In genomic region chr4:1767058-1767769, GRCh38 we compare ENCODE assay signal across 9 cellular contexts. TPM values are rescaled to one million over a fixed set of nuclear protein-coding genes. Genes with fewer than 3 reads are reported as not detected.
DNase-seq lines count a peak whose midpoint lies in the region; ATAC-seq, FAIRE-seq and TF ChIP-seq lines count a peak whose summit lies in the region.
"Had no signal": no experiment of that assay in that cellular context is flagged by ENCODE, and none has a peak within 500 bp of the region (broad histone marks: within the 10 kb centered on the region; RNA-seq: fewer than 3 reads in every experiment).

No MANE protein-coding gene starts in this region.

- peak overlapping the region; percentile 42 for H3K4me3 ChIP-seq in NT2/D1 (ENCODE audit: insufficient read length, low read depth)
- H3K4me3 ChIP-seq in trophoblast cell (ENCODE audit: low read depth, low read length): peak overlapping the region; percentile 55

- H3K9ac ChIP-seq in NT2/D1 (ENCODE audit: insufficient read length, low read depth) (peak overlapping the region; percentile 89), trophoblast cell (ENCODE audit: low read length) (no peak overlapping the region)
- H3K9ac ChIP-seq: KMS-11 had no signal

- H3K23ac ChIP-seq in trophoblast cell (ENCODE audit: low read length): no peak overlapping the region

- H2BK120ac ChIP-seq in trophoblast cell (ENCODE audit: insufficient read depth, low read length, poor library complexity): no peak overlapping the region

- peak; percentile 12 for DNase-seq in Caki2 (ENCODE audit: low read depth)
- DNase-seq in NT2/D1 (ENCODE audit: low read depth, low spot score): peak; percentile 65
- peak; percentile 22 for DNase-seq in fibroblast of gingiva (ENCODE audit: low read depth)
- no peak for DNase-seq in trophoblast cell
- no peak for DNase-seq in GM12892 (ENCODE audit: insufficient read length)
- DNase-seq in NCI-H187 (lab: John Stamatoyannopoulos, UW): no peak
- DNase-seq in sciatic nerve (ENCODE audit: low spot score): no peak

- H2AFZ ChIP-seq in trophoblast cell (ENCODE audit: insufficient read depth, low read length, poor library complexity): no peak overlapping the region

- ATAC-seq in HG03342 (IDR thresholded peaks at IDR 0.05; ENCODE audit: unreplicated experiment) (no peak), sciatic nerve (no peak)

- no peak overlapping the region for H2AK5ac ChIP-seq in trophoblast cell (ENCODE audit: low read length)

- no peak overlapping the region for H4K12ac ChIP-seq in trophoblast cell (ENCODE audit: low read depth, low read length)

- no peak overlapping the region for H2BK5ac ChIP-seq in trophoblast cell (ENCODE audit: low read depth, low read length, poor library complexity)

- intact Hi-C loops in sciatic nerve (cut with DNase I): no loop called here

- no peak overlapping the region for H2BK12ac ChIP-seq in trophoblast cell (ENCODE audit: low read length)

- WGBS in trophoblast cell (ENCODE audit: extremely low coverage, insufficient coverage, insufficient read length): no CpG with 5 or more reads among the region's 84 CpGs

- peaks cover 52% of the 10 kb centered on the region for H3K4me1 ChIP-seq in NT2/D1 (ENCODE audit: insufficient read depth, insufficient read length)
- peaks cover 21 to 22% of the 10 kb centered on the region in 2 experiments for H3K4me1 ChIP-seq in trophoblast cell (ENCODE audit: control insufficient read depth in 1 of 2, insufficient read depth in 2 of 2, low read length in 2 of 2)

- no peak for TF ChIP-seq POLR2A in GM12892 (IDR thresholded peaks at IDR 0.05; ENCODE audit: low read depth, low read length)

- H3K18ac ChIP-seq in trophoblast cell (ENCODE audit: low read length): no peak overlapping the region

- H3K9me3 ChIP-seq in NT2/D1 (ENCODE audit: insufficient read depth, low read length) (no peaks in the 10 kb centered on the region), trophoblast cell (ENCODE audit: insufficient read depth, low read depth, low read length) (no peaks in the 10 kb centered on the region)

- in situ Hi-C loops in Caki2 (cut with HindIII; ENCODE audit: low pct_unique_long_range_greater_than_20kb, low sequenced_read_pairs): no loop called here

- H3K4me2 ChIP-seq in trophoblast cell (ENCODE audit: low read length): peak overlapping the region; percentile 65
- H3K4me2 ChIP-seq: KMS-11 had no signal

- no peaks in the 10 kb centered on the region for H3K79me1 ChIP-seq in trophoblast cell (ENCODE audit: low read length)

- H3K36me3 ChIP-seq in NT2/D1 (ENCODE audit: insufficient read depth, insufficient read length, low read length) (no peaks in the 10 kb centered on the region), trophoblast cell (ENCODE audit: control insufficient read depth in 1 of 2, insufficient read depth in 2 of 2, low read length in 2 of 2) (no peaks in the 10 kb centered on the region)

- H3K14ac ChIP-seq in trophoblast cell (ENCODE audit: low read length): no peak overlapping the region

- no peak overlapping the region for H3K4ac ChIP-seq in trophoblast cell (ENCODE audit: low read depth, low read length)

- H3K27ac ChIP-seq in trophoblast cell (ENCODE audit: low read depth, low read length): no peak overlapping the region
- H3K27ac ChIP-seq: KMS-11 had no signal

- H3K27me3 ChIP-seq in NT2/D1 (ENCODE audit: insufficient read depth, insufficient read length) (peaks cover 4% of the 10 kb centered on the region), trophoblast cell (ENCODE audit: insufficient read depth, low read length) (no peaks in the 10 kb centered on the region)

- no peak for FAIRE-seq in GM12892 (lab: Jason Lieb, UNC)

- peak overlapping the region; percentile 50 for H4K8ac ChIP-seq in trophoblast cell (ENCODE audit: low read depth, low read length)

- H3K79me2 ChIP-seq in trophoblast cell (ENCODE audit: control insufficient read depth, insufficient read depth, low read length, poor library complexity): no peaks in the 10 kb centered on the region

- H4K91ac ChIP-seq in trophoblast cell (ENCODE audit: low read depth, low read length): no peak overlapping the region

RNA-seq across cellular contexts. Expression of gene FGFR3, which starts 25.9 kb away (rescaled TPM):
- 8.6 and 9.6 TPM in 2 replicates for total RNA-seq in Caki2 (2014; rRNA removed; shearing (Covaris generic); ENCODE audit: low replicate concordance)
- 9.7 and 9.8 TPM in 2 replicates for polyA plus RNA-seq in trophoblast cell (2013)
- not detected for polyA plus RNA-seq in GM12892 (2012; ENCODE audit: missing spikeins)
- 5.4 TPM for total RNA-seq in sciatic nerve

RNA-seq across cellular contexts. Expression of gene TACC3, which starts 45.9 kb away (rescaled TPM):
- 106 and 111 TPM in 2 replicates for total RNA-seq in Caki2 (2014; rRNA removed; shearing (Covaris generic); ENCODE audit: low replicate concordance)
- polyA plus RNA-seq in trophoblast cell (2013): 50.0 and 54.9 TPM in 2 replicates
- polyA plus RNA-seq in GM12892 (2012; ENCODE audit: missing spikeins): 40.1 TPM
- total RNA-seq in sciatic nerve: 9.9 TPM

RNA-seq across cellular contexts. Expression of gene TMEM129, which starts 46.1 kb away (rescaled TPM):
- total RNA-seq in Caki2 (2014; rRNA removed; shearing (Covaris generic); ENCODE audit: low replicate concordance): 52.7 and 59.2 TPM in 2 replicates
- polyA plus RNA-seq in trophoblast cell (2013): 9.4 TPM in 2 replicates
- polyA plus RNA-seq in GM12892 (2012; ENCODE audit: missing spikeins): 7.7 TPM
- 24.1 TPM for total RNA-seq in sciatic nerve

RNA-seq across cellular contexts. Expression of gene SLBP, which starts 55.1 kb away (rescaled TPM):
- total RNA-seq in Caki2 (2014; rRNA removed; shearing (Covaris generic); ENCODE audit: low replicate concordance): 86.1 and 93.8 TPM in 2 replicates
- 33.4 and 33.6 TPM in 2 replicates for polyA plus RNA-seq in trophoblast cell (2013)
- polyA plus RNA-seq in GM12892 (2012; ENCODE audit: missing spikeins): 122 TPM
- total RNA-seq in sciatic nerve: 23.2 TPM

Comparison
In these comparisons a context has a peak if more than half of its experiments do, and no peak if none do; other contexts are left out.
1. DNase-seq: peak in Caki2 (single experiment), NT2/D1 (single experiment) and fibroblast of gingiva (single experiment); none in trophoblast cell (0 of 2), GM12892 (single experiment), NCI-H187 (0 of 2) and sciatic nerve (single experiment).